ENCODE assay signal across 18 cellular contexts in the genomic region with DNA sequence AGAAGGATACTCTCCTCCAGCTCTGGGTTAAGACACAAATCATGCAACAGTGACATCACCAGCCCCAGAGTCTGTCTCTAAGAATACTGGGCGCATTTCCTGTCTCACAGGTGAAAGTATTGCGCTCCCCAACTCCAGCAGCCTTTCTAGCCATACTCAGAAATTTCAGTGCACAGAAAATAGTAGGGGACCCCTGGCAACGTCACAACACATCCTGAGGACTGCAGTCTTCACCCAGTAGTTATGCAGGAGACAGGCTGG.
"Had no signal": no experiment of that assay in that cellular context is flagged by ENCODE, and none has a peak within 500 bp of the region (broad histone marks: within the 10 kb centered on the region; RNA-seq: fewer than 3 reads in every experiment).

No MANE protein-coding gene starts in this region.

- H3K9ac ChIP-seq: parathyroid adenoma had no signal

- H3K27ac ChIP-seq: adrenal gland, gastrocnemius medialis, parathyroid adenoma, sigmoid colon, thyroid gland, WERI-Rb-1 had no signal

- H3K4me3 ChIP-seq: adrenal gland, gastrocnemius medialis, mucosa of descending colon, sigmoid colon, thyroid gland had no signal

- H3K4me1 ChIP-seq: gastrocnemius medialis, parathyroid adenoma, thyroid gland had no signal

- DNase-seq: activated CD4-positive, alpha-beta T cell treated with anti-CD3 and anti-CD28 coated beads, Interleukin-2, amount 50 U/mL, for 48 hours; activated gamma-delta T cell treated with Interleukin-2 at 50 U/mL for 16 hours; adrenal gland; gastrocnemius medialis; immature natural killer cell; kidney glomerular epithelial cell; mucosa of descending colon; naive B cell; sigmoid colon; stimulated activated CD4-positive, alpha-beta T cell treated with anti-CD3 and anti-CD28 coated beads, Interleukin-4, amount 100 ng/mL, for 24 hours; T-helper 2 cell; thyroid gland; WERI-Rb-1 had no signal

- FAIRE-seq: colon, urothelium cell line had no signal

- H3K9me3 ChIP-seq: adrenal gland, gastrocnemius medialis, mucosa of descending colon, sigmoid colon, thyroid gland had no signal

- H3K36me3 ChIP-seq: adrenal gland, gastrocnemius medialis, sigmoid colon, thyroid gland, WERI-Rb-1 had no signal

- H2AFZ ChIP-seq: parathyroid adenoma had no signal

- ATAC-seq: activated naive CD4-positive, alpha-beta T cell treated with anti-CD3 and anti-CD28 coated beads, Interleukin-2, amount 50 U/mL, for 72 hours; gastrocnemius medialis; mucosa of descending colon; stimulated activated memory B cell treated with anti-CD40 and anti-IgM and Interleukin-4, amounts not matched to agents 10 μg/mL and 1 μg/mL and 100 μg/mL, for 72 hours had no signal

- H3K27me3 ChIP-seq: adrenal gland, gastrocnemius medialis, sigmoid colon, thyroid gland had no signal

- H3K79me2 ChIP-seq: parathyroid adenoma had no signal
